ENCODE assay signal across 29 cellular contexts in genomic region chr2:158394453-158394852, GRCh38.
A peak's percentile ranks its signal among the peaks of the same experiment; 100 is the strongest.
DNase-seq lines count a peak whose midpoint lies in the region; ATAC-seq, FAIRE-seq and TF ChIP-seq lines count a peak whose summit lies in the region.
"Had no signal": no experiment of that assay in that cellular context is flagged by ENCODE, and none has a peak within 500 bp of the region (broad histone marks: within the 10 kb centered on the region; RNA-seq: fewer than 3 reads in every experiment).

No MANE protein-coding gene starts in this region.

- DNase-seq in DMS53 (lab: John Stamatoyannopoulos, UW): peak; percentile 3
- DNase-seq in DMS53 treated with DMSO at 0.1 percent for 48 hours (lab: John Stamatoyannopoulos, UW; ENCODE audit: unreplicated experiment): no peak
- DNase-seq in SJSA1 (ENCODE audit: low read depth in 1 of 2, low spot score in 2 of 2): peak in 1 of 2 experiments; percentile 39
- peak; percentile 72 for DNase-seq in kidney tubule cell (ENCODE audit: low spot score)
- no peak for DNase-seq in ovary
- DNase-seq in D721Med (ENCODE audit: insufficient read length, low spot score): no peak
- DNase-seq in cortex of kidney (lab: John Stamatoyannopoulos, UW): no peak
- DNase-seq: activated CD4-positive, alpha-beta T cell treated with anti-CD3 and anti-CD28 coated beads, Interleukin-2, amount 10 ng/mL, durations not matched to agents 7 days and 5 days; activated naive CD4-positive, alpha-beta T cell; activated T-cell treated with anti-CD3 and anti-CD28 coated beads, Interleukin-2, amount 50 U/mL, for 4 hours; adrenal gland; DMS79 treated with DMSO at 0.1 percent for 48 hours; effector CD8-positive, alpha-beta T cell; foreskin fibroblast; left colon; NCI-H1092 treated with DMSO at 0.1 percent for 48 hours; NCI-H187 treated with DMSO at 0.1 percent for 48 hours; NCI-H524 treated with DMSO at 0.1 percent for 48 hours; nucleus accumbens; PC-9; Right ventricle myocardium superior; stimulated activated naive CD8-positive, alpha-beta T cell treated with anti-CD3 and anti-CD28 coated beads, Interleukin-15, amount 100 ng/mL, for 72 hours; thyroid gland had no signal

- H3K4me1 ChIP-seq in SJSA1 (replicated peaks) (peaks cover 24% of the 10 kb centered on the region), ovary (ENCODE audit: insufficient read depth) (no peaks in the 10 kb centered on the region)
- H3K4me1 ChIP-seq: adrenal gland, vagina had no signal

- 0 to 76% (median 70%) methylated on average over 1 of the region's 1 CpG for WGBS in ovary, 3 donors

- H3K27me3 ChIP-seq in SJSA1 (replicated peaks) (no peaks in the 10 kb centered on the region), ovary (no peaks in the 10 kb centered on the region)
- H3K27me3 ChIP-seq: adrenal gland; BLaER1 treated with 17β-estradiol and CSF1 and Interleukin-3, amounts not matched to agents 10 nM and 100 nM; thyroid gland; vagina had no signal

- H3K27ac ChIP-seq in SJSA1: peak overlapping the region; percentile 41
- H3K27ac ChIP-seq in ovary: no peak overlapping the region
- H3K27ac ChIP-seq: 22Rv1; adrenal gland; BLaER1 treated with 17β-estradiol and CSF1 and Interleukin-3, amounts not matched to agents 10 nM and 100 nM; PC-9; skin epidermis; thyroid gland; vagina had no signal

- H3K36me3 ChIP-seq in SJSA1 (no peaks in the 10 kb centered on the region), ovary (no peaks in the 10 kb centered on the region)
- H3K36me3 ChIP-seq: adrenal gland; BLaER1 treated with 17β-estradiol and CSF1 and Interleukin-3, amounts not matched to agents 10 nM and 100 nM; thyroid gland; vagina had no signal

- no peak for TF ChIP-seq CTCF in ovary (IDR thresholded peaks at IDR 0.05)
- TF ChIP-seq CTCF in D721Med (IDR thresholded peaks at IDR 0.05; ENCODE audit: insufficient read depth, missing control alignments): no peak

- ATAC-seq in GM18907 (IDR thresholded peaks at IDR 0.05; ENCODE audit: unreplicated experiment): no peak
- ATAC-seq: activated T-cell treated with anti-CD3 and anti-CD28 coated beads, Interleukin-2, amount 50 U/mL, for 4 hours; stimulated activated naive CD8-positive, alpha-beta T cell treated with anti-CD3 and anti-CD28 coated beads, Interleukin-15, amount 100 ng/mL, for 72 hours had no signal

- intact Hi-C loops in ovary (cut with DNase I): no loop called here

- FAIRE-seq in D721Med (lab: Jason Lieb, UNC): no peak
- FAIRE-seq: GM12891 had no signal

- H3K9me3 ChIP-seq in SJSA1 (replicated peaks): no peaks in the 10 kb centered on the region
- H3K9me3 ChIP-seq in ovary: no peaks in the 10 kb centered on the region
- H3K9me3 ChIP-seq: adrenal gland; BLaER1 treated with 17β-estradiol and CSF1 and Interleukin-3, amounts not matched to agents 10 nM and 100 nM; thyroid gland; vagina had no signal

- H3K4me3 ChIP-seq in SJSA1 (no peak overlapping the region), ovary (no peak overlapping the region)
- H3K4me3 ChIP-seq: adrenal gland; BLaER1 treated with 17β-estradiol and CSF1 and Interleukin-3, amounts not matched to agents 10 nM and 100 nM; PC-9; skin epidermis; thyroid gland; vagina had no signal

- TF ChIP-seq EP300 in ovary (IDR thresholded peaks at IDR 0.05): no peak

- TF ChIP-seq POLR2A in ovary (IDR thresholded peaks at IDR 0.05): no peak

Comparison
In these comparisons a context has a peak if more than half of its experiments do, and no peak if none do; other contexts are left out.
1. DNase-seq: peak in DMS53 (single experiment) and kidney tubule cell (single experiment); none in DMS53 treated with DMSO at 0.1 percent for 48 hours (single experiment), ovary (0 of 5), D721Med (single experiment) and cortex of kidney (single experiment).